ENCODE assay signal across 26 cellular contexts in genomic region chr19:32266453-32266852, GRCh38.
"Had no signal": no experiment of that assay in that cellular context is flagged by ENCODE, and none has a peak within 500 bp of the region (broad histone marks: within the 10 kb centered on the region; RNA-seq: fewer than 3 reads in every experiment).

No MANE protein-coding gene starts in this region.

- H3K4me1 Mint-ChIP-seq: IgD-negative memory B cell, T-cell had no signal

- H3K9me3 Mint-ChIP-seq: T-cell had no signal

- H3K9ac ChIP-seq: KMS-11 had no signal

- H3K4me3 Mint-ChIP-seq: IgD-negative memory B cell, T-cell had no signal

- H3K4me3 ChIP-seq: K562 had no signal

- H3K27ac ChIP-seq: HL-60, KMS-11, RWPE1 had no signal

- ATAC-seq: K562, Panc1, PC-3, T-cell had no signal

- FAIRE-seq: HTR-8/SVneo, K562 had no signal

- DNase-seq: Kasumi-1; MM.1S; NCI-H1048; NCI-H1105 treated with DMSO at 0.1 percent for 48 hours; NCI-H1417 treated with DMSO at 0.1 percent for 48 hours; NCI-H146; NCI-H1694 treated with DMSO at 0.1 percent for 48 hours; NCI-H1930; NCI-H2081; NCI-H2107; NCI-H2227 treated with DMSO at 0.1 percent for 48 hours; NCI-H524; NCI-H526 treated with DMSO at 0.1 percent for 48 hours; NCI-H748 treated with DMSO at 0.1 percent for 48 hours; NK-92 treated with Interleukin-12 subunit alpha and Interleukin-12 subunit beta, amount 100 ng/mL, for 24 hours; PC-3; SHP77; SW 1271; T-cell had no signal

- H3K36me3 Mint-ChIP-seq: IgD-negative memory B cell, T-cell had no signal

- H3K4me2 ChIP-seq: KMS-11 had no signal

- H3K27ac Mint-ChIP-seq: IgD-negative memory B cell, T-cell had no signal
